In genomic region chr4:66193487-66193886, GRCh38 we compare ENCODE assay signal across 22 cellular contexts.
"Had no signal": no experiment of that assay in that cellular context is flagged by ENCODE, and none has a peak within 500 bp of the region (broad histone marks: within the 10 kb centered on the region; RNA-seq: fewer than 3 reads in every experiment).

No MANE protein-coding gene starts in this region.

- H3K36me3 ChIP-seq: esophagus muscularis mucosa, gastroesophageal sphincter, heart left ventricle, lower lobe of right lung had no signal

- H3K4me1 ChIP-seq: esophagus muscularis mucosa, foreskin keratinocyte, gastroesophageal sphincter, heart left ventricle, lower lobe of right lung had no signal

- H3K27ac ChIP-seq: coronary artery, dorsolateral prefrontal cortex, esophagus muscularis mucosa, foreskin keratinocyte, gastroesophageal sphincter, heart left ventricle, hepatocyte, lower lobe of right lung had no signal

- ATAC-seq: foreskin keratinocyte, gastroesophageal sphincter, heart left ventricle, left colon, left lobe of liver, left ventricle myocardium superior, lower lobe of right lung, mucosa of descending colon had no signal

- H3K4me3 ChIP-seq: coronary artery, dorsolateral prefrontal cortex, esophagus muscularis mucosa, gastroesophageal sphincter, heart left ventricle, hepatocyte, lower lobe of right lung, mucosa of descending colon had no signal

- H3K9me3 ChIP-seq: esophagus muscularis mucosa, gastroesophageal sphincter, heart left ventricle, lower lobe of right lung, mucosa of descending colon had no signal

- DNase-seq: dermis blood vessel endothelial cell; dorsolateral prefrontal cortex; effector CD4-positive, alpha-beta T cell; effector memory CD4-positive, alpha-beta T cell; foreskin keratinocyte; heart left ventricle; hypothalamus; immature natural killer cell; islet precursor cell; kidney; kidney glomerular epithelial cell; left colon; left ventricle myocardium superior; lower lobe of right lung; mesenchymal stem cell; mucosa of descending colon; naive B cell had no signal

- H3K27me3 ChIP-seq: dorsolateral prefrontal cortex, esophagus muscularis mucosa, foreskin keratinocyte, gastroesophageal sphincter, heart left ventricle, hepatocyte had no signal
